In the genomic region with DNA sequence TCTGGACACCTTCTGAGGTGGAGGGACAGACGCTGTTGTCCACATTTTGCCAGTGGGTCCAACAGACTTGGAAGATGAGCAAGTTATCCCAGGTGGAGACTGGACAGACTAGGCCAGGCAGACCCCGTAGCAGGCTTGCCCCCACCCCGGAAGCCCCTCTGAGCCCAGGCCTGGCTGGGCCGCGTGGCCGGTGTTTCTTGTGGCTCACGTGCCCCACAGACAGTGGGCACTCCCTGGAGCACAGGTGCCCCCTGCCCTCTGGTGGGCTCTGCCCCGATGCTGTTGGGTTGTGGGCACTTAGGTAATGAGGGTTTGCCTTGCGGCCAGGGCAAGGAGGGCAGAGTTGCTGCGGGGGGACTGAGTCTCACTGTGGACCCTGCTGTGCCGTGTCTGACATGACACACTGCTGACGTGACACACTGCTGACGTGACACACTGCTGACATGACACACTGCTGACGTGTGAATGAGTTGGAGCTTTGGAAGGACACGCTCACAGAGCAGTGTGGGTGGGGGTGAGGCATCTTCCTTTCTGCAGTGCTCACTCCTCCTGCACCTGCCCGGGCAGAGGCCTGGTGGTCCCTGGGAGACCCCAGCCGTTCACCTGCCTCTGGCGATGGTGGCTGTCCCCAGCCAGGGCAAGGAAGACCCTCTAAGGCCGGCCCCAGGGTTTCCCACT, we compare ENCODE assay signal across 16 cellular contexts. TPM values are rescaled to one million over a fixed set of nuclear protein-coding genes. Genes with fewer than 3 reads are reported as not detected.
A peak's percentile ranks its signal among the peaks of the same experiment; 100 is the strongest.
DNase-seq lines count a peak whose midpoint lies in the region; ATAC-seq and TF ChIP-seq lines count a peak whose summit lies in the region.
"Had no signal": no experiment of that assay in that cellular context is flagged by ENCODE, and none has a peak within 500 bp of the region (broad histone marks: within the 10 kb centered on the region; RNA-seq: fewer than 3 reads in every experiment).

No MANE protein-coding gene starts in this region.

- peak; percentile 21 to 38 for DNase-seq in activated CD4-positive, alpha-beta T cell treated with anti-CD3 and anti-CD28 coated beads, Interleukin-2, amount 50 U/mL, for 48 hours
- no peak for DNase-seq in activated CD4-positive, alpha-beta T cell treated with anti-CD3 and anti-CD28 coated beads, Interleukin-2, amount 10 ng/mL, durations not matched to agents 24 days and 14 days
- DNase-seq in chondrocyte (ENCODE audit: low spot score) (peak; percentile 82), left colon (no peak), retina (no peak)
- DNase-seq: anterior cingulate cortex; DMS153; effector CD8-positive, alpha-beta T cell; heart right ventricle; natural killer cell; NCI-H510A treated with DMSO at 0.1 percent for 48 hours; uterus had no signal

- H3K9me3 Mint-ChIP-seq in activated CD4-positive, alpha-beta T cell treated with anti-CD3 and anti-CD28 coated beads, Interleukin-2, amount 10 ng/mL, durations not matched to agents 24 days and 14 days: no peaks in the 10 kb centered on the region
- no peaks in the 10 kb centered on the region for H3K9me3 Mint-ChIP-seq in chondrocyte (ENCODE audit: low read depth)
- H3K9me3 Mint-ChIP-seq: natural killer cell; T-helper 1 cell treated with Interleukin-12 subunit alpha and Interleukin-12 subunit beta and Interleukin-4 antibody, amounts not matched to agents 30 μg/mL and 1 μg/mL, for 36 hours had no signal

- H3K9me3 ChIP-seq in HEK293 (ENCODE audit: control insufficient read depth, insufficient read depth, low read depth, low read length): no peaks in the 10 kb centered on the region
- H3K9me3 ChIP-seq in neutrophil: no peaks in the 10 kb centered on the region
- H3K9me3 ChIP-seq: heart right ventricle, uterus had no signal

- no peak overlapping the region for H3K27ac ChIP-seq in HEK293 (ENCODE audit: extremely low read depth, low read depth, low read length)
- peak overlapping the region; percentile 81 for H3K27ac ChIP-seq in neutrophil
- H3K27ac ChIP-seq: uterus had no signal

- no peak overlapping the region for H3K4me3 Mint-ChIP-seq in activated CD4-positive, alpha-beta T cell treated with anti-CD3 and anti-CD28 coated beads, Interleukin-2, amount 10 ng/mL, durations not matched to agents 24 days and 14 days
- no peak overlapping the region for H3K4me3 Mint-ChIP-seq in chondrocyte (ENCODE audit: unreplicated experiment)
- H3K4me3 Mint-ChIP-seq: natural killer cell; T-helper 1 cell treated with Interleukin-12 subunit alpha and Interleukin-12 subunit beta and Interleukin-4 antibody, amounts not matched to agents 30 μg/mL and 1 μg/mL, for 36 hours had no signal

- H3K4me3 ChIP-seq in HEK293 (ENCODE audit: low read depth, low read length): no peak overlapping the region
- peak overlapping the region in 1 of 2 experiments; percentile 49 for H3K4me3 ChIP-seq in neutrophil (ENCODE audit: low read depth in 1 of 2, low read length in 1 of 2)
- H3K4me3 ChIP-seq: heart right ventricle, uterus had no signal

- peaks cover 8 to 70% of the 10 kb centered on the region in 2 experiments; a peak in 2 of 3 replicates for H3K36me3 ChIP-seq in HEK293 (ENCODE audit: control insufficient read depth in 2 of 2, insufficient read depth in 1 of 2, low read length in 2 of 2)
- peaks cover 64% of the 10 kb centered on the region for H3K36me3 ChIP-seq in neutrophil
- H3K36me3 ChIP-seq: uterus had no signal

- H3K27me3 Mint-ChIP-seq in activated CD4-positive, alpha-beta T cell treated with anti-CD3 and anti-CD28 coated beads, Interleukin-2, amount 10 ng/mL, durations not matched to agents 24 days and 14 days: no peaks in the 10 kb centered on the region
- H3K27me3 Mint-ChIP-seq in chondrocyte (ENCODE audit: low read depth): no peaks in the 10 kb centered on the region

- no peaks in the 10 kb centered on the region for H3K27me3 ChIP-seq in neutrophil
- H3K27me3 ChIP-seq: heart right ventricle, uterus had no signal

- CTCF ChIA-PET in HEK293 (lab: Yijun Ruan, JAX): no interaction called here

- no peak overlapping the region for H3K27ac Mint-ChIP-seq in activated CD4-positive, alpha-beta T cell treated with anti-CD3 and anti-CD28 coated beads, Interleukin-2, amount 10 ng/mL, durations not matched to agents 24 days and 14 days
- H3K27ac Mint-ChIP-seq in chondrocyte (ENCODE audit: unreplicated experiment): no peak overlapping the region
- H3K27ac Mint-ChIP-seq: natural killer cell; T-helper 1 cell treated with Interleukin-12 subunit alpha and Interleukin-12 subunit beta and Interleukin-4 antibody, amounts not matched to agents 30 μg/mL and 1 μg/mL, for 36 hours had no signal

- H3K4me1 Mint-ChIP-seq in activated CD4-positive, alpha-beta T cell treated with anti-CD3 and anti-CD28 coated beads, Interleukin-2, amount 10 ng/mL, durations not matched to agents 24 days and 14 days: peaks cover 10% of the 10 kb centered on the region
- peaks cover 47% of the 10 kb centered on the region for H3K4me1 Mint-ChIP-seq in chondrocyte (ENCODE audit: low read depth)

- H3K4me1 ChIP-seq in HEK293 (ENCODE audit: control insufficient read depth, insufficient read depth, low read length): no peaks in the 10 kb centered on the region
- H3K4me1 ChIP-seq in neutrophil (ENCODE audit: control insufficient read depth in 1 of 2, insufficient read depth in 1 of 2, low read depth in 1 of 2, low read length in 1 of 2): peaks cover 16 to 19% of the 10 kb centered on the region in 2 experiments

- POLR2A ChIA-PET in HEK293 (lab: Yijun Ruan, JAX): no interaction called here

- no peak for TF ChIP-seq CTCF in HEK293 (tag by site-specific recombination; IDR thresholded peaks at IDR 0.05)
- no peak for TF ChIP-seq CTCF in chondrocyte (IDR thresholded peaks at IDR 0.05)
- TF ChIP-seq CTCF in neutrophil (IDR thresholded peaks at IDR 0.05): no peak

- peaks cover 59% of the 10 kb centered on the region for H3K36me3 Mint-ChIP-seq in activated CD4-positive, alpha-beta T cell treated with anti-CD3 and anti-CD28 coated beads, Interleukin-2, amount 10 ng/mL, durations not matched to agents 24 days and 14 days (ENCODE audit: low read depth)
- peaks cover 6% of the 10 kb centered on the region for H3K36me3 Mint-ChIP-seq in chondrocyte (ENCODE audit: low read depth)
- H3K36me3 Mint-ChIP-seq: natural killer cell had no signal

- intact Hi-C loops in activated CD4-positive, alpha-beta T cell treated with anti-CD3 and anti-CD28 coated beads, Interleukin-2, amount 10 ng/mL, durations not matched to agents 24 days and 14 days (cut with micrococcal nuclease): no loop called here
- intact Hi-C loops in left colon (cut with DNase I, micrococcal nuclease): no loop called here

- ATAC-seq in left colon (no peak), HG02798 (IDR thresholded peaks at IDR 0.05; ENCODE audit: poor library complexity, unreplicated experiment) (no peak)
- ATAC-seq: heart right ventricle had no signal

TF ChIP-seq in HEK293, 187 proteins besides CTCF, POLR2A, EP300 and RAD21:
- no peak for TF ChIP-seq SCRT2 (tag by site-specific recombination; IDR thresholded peaks at IDR 0.05)
- TF ChIP-seq, protein P1, sequence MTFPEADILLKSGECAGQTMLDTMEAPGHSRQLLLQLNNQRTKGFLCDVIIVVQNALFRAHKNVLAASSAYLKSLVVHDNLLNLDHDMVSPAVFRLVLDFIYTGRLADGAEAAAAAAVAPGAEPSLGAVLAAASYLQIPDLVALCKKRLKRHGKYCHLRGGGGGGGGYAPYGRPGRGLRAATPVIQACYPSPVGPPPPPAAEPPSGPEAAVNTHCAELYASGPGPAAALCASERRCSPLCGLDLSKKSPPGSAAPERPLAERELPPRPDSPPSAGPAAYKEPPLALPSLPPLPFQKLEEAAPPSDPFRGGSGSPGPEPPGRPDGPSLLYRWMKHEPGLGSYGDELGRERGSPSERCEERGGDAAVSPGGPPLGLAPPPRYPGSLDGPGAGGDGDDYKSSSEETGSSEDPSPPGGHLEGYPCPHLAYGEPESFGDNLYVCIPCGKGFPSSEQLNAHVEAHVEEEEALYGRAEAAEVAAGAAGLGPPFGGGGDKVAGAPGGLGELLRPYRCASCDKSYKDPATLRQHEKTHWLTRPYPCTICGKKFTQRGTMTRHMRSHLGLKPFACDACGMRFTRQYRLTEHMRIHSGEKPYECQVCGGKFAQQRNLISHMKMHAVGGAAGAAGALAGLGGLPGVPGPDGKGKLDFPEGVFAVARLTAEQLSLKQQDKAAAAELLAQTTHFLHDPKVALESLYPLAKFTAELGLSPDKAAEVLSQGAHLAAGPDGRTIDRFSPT (tag by site-specific recombination; IDR thresholded peaks at IDR 0.05): peak; percentile 30; the same call in 1 of the 2 replicates

RNA-seq across cellular contexts. Expression of gene DOT1L, which starts 25.1 kb away (rescaled TPM):
- 127 and 137 TPM in 2 replicates for total RNA-seq in activated CD4-positive, alpha-beta T cell treated with anti-CD3 and anti-CD28 coated beads, Interleukin-2, amount 10 ng/mL, durations not matched to agents 24 days and 14 days
- total RNA-seq in chondrocyte: 24.0 to 26.2 TPM (median 24.9 TPM) in 3 replicates
- 10 to 100 TPM; 37.6 to 41.6 TPM for total RNA-seq in left colon

RNA-seq across cellular contexts. Expression of gene AP3D1, which starts 37.5 kb away (rescaled TPM):
- total RNA-seq in activated CD4-positive, alpha-beta T cell treated with anti-CD3 and anti-CD28 coated beads, Interleukin-2, amount 10 ng/mL, durations not matched to agents 24 days and 14 days: 104 and 113 TPM in 2 replicates
- 139 to 157 TPM (median 144 TPM) in 3 replicates for total RNA-seq in chondrocyte
- 100 to 1,000 TPM in 1 of 2 donors, 10 to 100 TPM in 1; 99.4 to 123 TPM for total RNA-seq in left colon

RNA-seq across cellular contexts. Expression of gene PLEKHJ1, which starts 47.3 kb away (rescaled TPM):
- 70.5 and 71.6 TPM in 2 replicates for total RNA-seq in activated CD4-positive, alpha-beta T cell treated with anti-CD3 and anti-CD28 coated beads, Interleukin-2, amount 10 ng/mL, durations not matched to agents 24 days and 14 days
- total RNA-seq in chondrocyte: 36.6 to 45.4 TPM (median 42.4 TPM) in 3 replicates
- total RNA-seq in left colon: 100 to 1,000 TPM; 198 to 213 TPM

RNA-seq across cellular contexts. Expression of gene SF3A2, which starts 47.8 kb away (rescaled TPM):
- 159 and 171 TPM in 2 replicates for total RNA-seq in activated CD4-positive, alpha-beta T cell treated with anti-CD3 and anti-CD28 coated beads, Interleukin-2, amount 10 ng/mL, durations not matched to agents 24 days and 14 days
- total RNA-seq in chondrocyte: 71.2 to 81.5 TPM (median 74.9 TPM) in 3 replicates
- 10 to 100 TPM; 60.3 to 62.7 TPM for total RNA-seq in left colon

Comparison
In these comparisons a context has a peak if more than half of its experiments do, and no peak if none do; other contexts are left out.
1. DNase-seq: peak in activated CD4-positive, alpha-beta T cell treated with anti-CD3 and anti-CD28 coated beads, Interleukin-2, amount 50 U/mL, for 48 hours (2 of 2) and chondrocyte (single experiment); none in activated CD4-positive, alpha-beta T cell treated with anti-CD3 and anti-CD28 coated beads, Interleukin-2, amount 10 ng/mL, durations not matched to agents 24 days and 14 days (single experiment), left colon (0 of 2) and retina (single experiment).